27 cellular contexts compared by ENCODE assay signal in the genomic region with DNA sequence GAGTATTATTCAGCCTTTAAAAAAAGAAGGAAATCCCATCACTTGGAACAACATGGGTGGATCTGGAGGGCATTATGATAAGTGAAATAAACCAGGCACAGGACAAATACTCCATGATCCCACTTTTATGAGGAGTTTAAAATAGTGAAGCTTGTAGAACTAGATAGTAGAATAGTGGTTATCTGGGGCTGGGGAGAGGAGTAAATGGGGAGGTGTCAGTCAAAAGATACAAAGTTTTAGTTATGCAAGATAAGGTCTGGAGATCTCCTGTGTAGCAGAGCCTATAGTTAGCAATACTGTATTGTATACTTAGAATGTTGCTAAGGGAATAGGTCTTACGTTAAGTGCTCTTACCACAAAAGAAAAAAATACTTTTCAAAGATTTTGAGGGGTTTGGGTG.
DNase-seq lines count a peak whose midpoint lies in the region; ATAC-seq and TF ChIP-seq lines count a peak whose summit lies in the region.
"Had no signal": no experiment of that assay in that cellular context is flagged by ENCODE, and none has a peak within 500 bp of the region (broad histone marks: within the 10 kb centered on the region; RNA-seq: fewer than 3 reads in every experiment).

No MANE protein-coding gene starts in this region.

- peaks cover 20% of the 10 kb centered on the region for H3K36me3 ChIP-seq in left ventricle myocardium inferior
- no peaks in the 10 kb centered on the region for H3K36me3 ChIP-seq in body of pancreas (replicated peaks in 1 of 2; ENCODE audit: insufficient read depth in 1 of 2, low read depth in 2 of 2)
- no peaks in the 10 kb centered on the region for H3K36me3 ChIP-seq in mesendoderm (ENCODE audit: control insufficient read depth, insufficient read depth, low read length)
- H3K36me3 ChIP-seq in Karpas-422 (ENCODE audit: insufficient read depth, low read length) = no peaks in the 10 kb centered on the region

- no peaks in the 10 kb centered on the region for H3K79me1 ChIP-seq in mesendoderm (ENCODE audit: low read length)

- no peaks in the 10 kb centered on the region for H3K9me2 ChIP-seq in Karpas-422 (replicated peaks; ENCODE audit: insufficient read depth, low read length)

- CTCF ChIA-PET in T-cell (lab: Charles Lee) = interaction anchor here in 1 of 2 donors (4.7 kb wide), 1 partner anchor 482 kb away, joined by 27 read pairs; the partner anchor contains the start of gene POLR3B

- no peaks in the 10 kb centered on the region for H3K9me3 ChIP-seq in left ventricle myocardium inferior (replicated peaks)
- no peaks in the 10 kb centered on the region for H3K9me3 ChIP-seq in body of pancreas
- no peaks in the 10 kb centered on the region for H3K9me3 ChIP-seq in Karpas-422 (ENCODE audit: low read length)
- H3K9me3 ChIP-seq: BE2C, Caco-2, Peyer's patch, spleen, upper lobe of left lung had no signal

- no peak for TF ChIP-seq CTCF in left ventricle myocardium inferior (IDR thresholded peaks at IDR 0.05; ENCODE audit: borderline replicate concordance)
- TF ChIP-seq CTCF in body of pancreas (IDR thresholded peaks at IDR 0.05) = no peak
- no peak for TF ChIP-seq CTCF in type B pancreatic cell (conservative IDR thresholded peaks at IDR 0.05)

- no peak overlapping the region for H3K23ac ChIP-seq in mesendoderm (ENCODE audit: low read length)

- DNase-seq in left ventricle myocardium inferior = no peak
- DNase-seq in Right ventricle myocardium inferior (ENCODE audit: missing footprints) = no peak
- DNase-seq in body of pancreas = no peak
- DNase-seq in mesendoderm = peak; percentile 14
- no peak for DNase-seq in type B pancreatic cell (ENCODE audit: extremely low spot score, unreplicated experiment)
- DNase-seq in Karpas-422 = no peak
- DNase-seq in T-cell = no peak
- no peak for DNase-seq in activated CD8-positive, alpha-beta memory T cell treated with anti-CD3 and anti-CD28 coated beads, Interleukin-2, amount 50 U/mL, for 4 hours
- DNase-seq: activated CD4-positive, alpha-beta memory T cell treated with anti-CD3 and anti-CD28 coated beads for 36 hours; activated CD8-positive, alpha-beta memory T cell treated with anti-CD3 and anti-CD28 coated beads, Interleukin-2, amount 50 U/mL, for 48 hours; activated naive CD8-positive, alpha-beta T cell treated with anti-CD3 and anti-CD28 coated beads, Interleukin-2, amount 10 ng/mL, durations not matched to agents 7 days and 5 days; BE2C; Caco-2; foreskin fibroblast; left cardiac atrium; naive B cell; NCI-H1092 treated with DMSO at 0.1 percent for 48 hours; NCI-H187 treated with DMSO at 0.1 percent for 48 hours; NCI-H524 treated with DMSO at 0.1 percent for 48 hours; Peyer's patch; retina; stimulated activated CD4-positive, alpha-beta T cell treated with anti-CD3 and anti-CD28 coated beads, Interleukin-2, amount 100 ng/mL, for 48 hours; upper lobe of left lung had no signal

- H3K27me3 ChIP-seq in left ventricle myocardium inferior (ENCODE audit: low read depth) = no peaks in the 10 kb centered on the region
- H3K27me3 ChIP-seq in body of pancreas = no peaks in the 10 kb centered on the region
- H3K27me3 ChIP-seq in mesendoderm (ENCODE audit: insufficient read depth, low read length, poor library complexity) = no peaks in the 10 kb centered on the region
- no peaks in the 10 kb centered on the region for H3K27me3 ChIP-seq in Karpas-422 (ENCODE audit: low read length)
- H3K27me3 ChIP-seq: BE2C, Peyer's patch, spleen, upper lobe of left lung had no signal

- no peak overlapping the region for H2BK5ac ChIP-seq in mesendoderm (ENCODE audit: low read length)

- no peaks in the 10 kb centered on the region for H4K20me1 ChIP-seq in Karpas-422 (ENCODE audit: insufficient read depth, low read depth, low read length)

- H3K36me3 Mint-ChIP-seq in type B pancreatic cell = peaks cover 9% of the 10 kb centered on the region
- H3K36me3 Mint-ChIP-seq in T-cell = peaks cover 24% of the 10 kb centered on the region

- no peaks in the 10 kb centered on the region for H3K9me3 Mint-ChIP-seq in type B pancreatic cell
- H3K9me3 Mint-ChIP-seq in T-cell = no peaks in the 10 kb centered on the region
- H3K9me3 Mint-ChIP-seq: activated CD4-positive, alpha-beta memory T cell treated with anti-CD3 and anti-CD28 coated beads for 36 hours; activated naive CD8-positive, alpha-beta T cell treated with anti-CD3 and anti-CD28 coated beads, Interleukin-2, amount 10 ng/mL, durations not matched to agents 7 days and 5 days; activated T-helper 2 cell treated with anti-CD3 and anti-CD28 coated beads, Interferon-gamma antibody, Interleukin-2, Interleukin-4, amounts not matched to agents 10 μg/mL and 5 μg/mL and 100 μg/mL, durations not matched to agents 14 hours and 24 hours and 36 hours had no signal

- no peak overlapping the region for H4K8ac ChIP-seq in mesendoderm (ENCODE audit: low read depth, low read length)

- peak overlapping the region; percentile 36 for H3K4ac ChIP-seq in mesendoderm (ENCODE audit: low read depth, low read length)

- WGBS in body of pancreas, 2 donors = 89 to 95% methylated on average over 1 of the region's 1 CpG
- no CpG with 5 or more reads among the region's 1 CpG for WGBS in mesendoderm (ENCODE audit: extremely low coverage, insufficient coverage, low lambda C conversion rate)

- H3K4me2 ChIP-seq in mesendoderm (ENCODE audit: low read length) (no peak overlapping the region), Karpas-422 (ENCODE audit: low read depth, low read length, poor library complexity, severe bottlenecking) (no peak overlapping the region)

- no peak overlapping the region for H2BK15ac ChIP-seq in mesendoderm (replicated peaks; ENCODE audit: low read depth)

- peaks cover 25% of the 10 kb centered on the region for H3K4me1 Mint-ChIP-seq in type B pancreatic cell (ENCODE audit: unreplicated experiment)
- H3K4me1 Mint-ChIP-seq in T-cell = peaks cover 24 to 27% (median 25%) of the 10 kb centered on the region in 3 donors
- H3K4me1 Mint-ChIP-seq: naive B cell had no signal

- intact Hi-C loops in left ventricle myocardium inferior (cut with micrococcal nuclease) = no loop called here
- intact Hi-C loops in Right ventricle myocardium inferior (cut with DNase I) = no loop called here
- intact Hi-C loops in body of pancreas (cut with DNase I) = no loop called here

- H3K79me2 ChIP-seq in mesendoderm (ENCODE audit: control insufficient read depth, insufficient read depth, low read length) = no peaks in the 10 kb centered on the region
- no peaks in the 10 kb centered on the region for H3K79me2 ChIP-seq in Karpas-422 (ENCODE audit: low read length)

- H3K27me3 Mint-ChIP-seq in type B pancreatic cell (no peaks in the 10 kb centered on the region), T-cell (no peaks in the 10 kb centered on the region)
- H3K27me3 Mint-ChIP-seq: activated CD4-positive, alpha-beta memory T cell treated with anti-CD3 and anti-CD28 coated beads for 36 hours; activated naive CD8-positive, alpha-beta T cell treated with anti-CD3 and anti-CD28 coated beads, Interleukin-2, amount 10 ng/mL, durations not matched to agents 7 days and 5 days; IgD-negative memory B cell had no signal

- H2AFZ ChIP-seq in Karpas-422 (ENCODE audit: low read length) = no peak overlapping the region

- no peak overlapping the region for H2BK120ac ChIP-seq in mesendoderm (ENCODE audit: low read depth, low read length)

- H3K4me3 ChIP-seq in left ventricle myocardium inferior (no peak overlapping the region), body of pancreas (no peak overlapping the region), mesendoderm (ENCODE audit: low read length) (no peak overlapping the region), Karpas-422 (ENCODE audit: low read length) (no peak overlapping the region)
- H3K4me3 ChIP-seq: Peyer's patch, spleen, upper lobe of left lung had no signal

- H4K5ac ChIP-seq in mesendoderm (ENCODE audit: low read length) = no peak overlapping the region

- no peak for ATAC-seq in Right ventricle myocardium inferior
- ATAC-seq in body of pancreas = no peak
- no peak for ATAC-seq in T-cell (replicated peaks in 1 of 4)
- ATAC-seq: activated CD4-positive, CD25-positive, alpha-beta regulatory T cell treated with anti-CD3 and anti-CD28 coated beads, Interleukin-2, amount 50 U/mL, for 24 hours had no signal

- H3K4me3 Mint-ChIP-seq in type B pancreatic cell = no peak overlapping the region
- H3K4me3 Mint-ChIP-seq in T-cell = no peak overlapping the region
- H3K4me3 Mint-ChIP-seq: activated CD4-positive, alpha-beta memory T cell treated with anti-CD3 and anti-CD28 coated beads for 36 hours; activated naive CD8-positive, alpha-beta T cell treated with anti-CD3 and anti-CD28 coated beads, Interleukin-2, amount 10 ng/mL, durations not matched to agents 7 days and 5 days; IgD-negative memory B cell; naive B cell had no signal

- no peak overlapping the region for H2AK5ac ChIP-seq in mesendoderm (ENCODE audit: low read length)

- H3K56ac ChIP-seq in mesendoderm (ENCODE audit: low read length) = no peak overlapping the region

- H3K4me1 ChIP-seq in left ventricle myocardium inferior (peaks cover 57% of the 10 kb centered on the region), body of pancreas (peaks cover 31% of the 10 kb centered on the region), mesendoderm (ENCODE audit: control insufficient read depth, low read depth, low read length) (peaks cover 5% of the 10 kb centered on the region), Karpas-422 (ENCODE audit: low read length) (no peaks in the 10 kb centered on the region)
- H3K4me1 ChIP-seq: Peyer's patch had no signal

- H3K27ac ChIP-seq in left ventricle myocardium inferior (replicated peaks) = peak overlapping the region; percentile 74
- H3K27ac ChIP-seq in body of pancreas = peak overlapping the region in 3 of 4 donors; percentile 48 to 70 (median 64)
- H3K27ac ChIP-seq in mesendoderm (ENCODE audit: low read depth, low read length) = no peak overlapping the region
- H3K27ac ChIP-seq in Karpas-422 (ENCODE audit: low read length) = no peak overlapping the region
- H3K27ac ChIP-seq: Peyer's patch had no signal

- POLR2A ChIA-PET in T-cell (lab: Charles Lee) = no interaction called here

- no peak for TF ChIP-seq POLR2A in body of pancreas (IDR thresholded peaks at IDR 0.05)

- H3K9ac ChIP-seq in mesendoderm (ENCODE audit: low read length) (no peak overlapping the region), Karpas-422 (ENCODE audit: low read length) (no peak overlapping the region)

- H3K18ac ChIP-seq in mesendoderm (ENCODE audit: low read length) = no peak overlapping the region

- H3K27ac Mint-ChIP-seq in type B pancreatic cell (peak overlapping the region; percentile 1), T-cell (no peak overlapping the region)
- H3K27ac Mint-ChIP-seq: activated CD4-positive, alpha-beta memory T cell treated with anti-CD3 and anti-CD28 coated beads for 36 hours; activated naive CD8-positive, alpha-beta T cell treated with anti-CD3 and anti-CD28 coated beads, Interleukin-2, amount 10 ng/mL, durations not matched to agents 7 days and 5 days; activated T-helper 2 cell treated with anti-CD3 and anti-CD28 coated beads, Interferon-gamma antibody, Interleukin-2, Interleukin-4, amounts not matched to agents 10 μg/mL and 5 μg/mL and 100 μg/mL, durations not matched to agents 14 hours and 24 hours and 36 hours; IgD-negative memory B cell had no signal

Comparison
In these comparisons a context has a peak if more than half of its experiments do, and no peak if none do; other contexts are left out.
1. H3K27ac ChIP-seq: peak in left ventricle myocardium inferior (single experiment) and body of pancreas (3 of 4); none in mesendoderm (single experiment) and Karpas-422 (single experiment).